Comparison of ENCODE assay signal across 8 cellular contexts in the genomic region with DNA sequence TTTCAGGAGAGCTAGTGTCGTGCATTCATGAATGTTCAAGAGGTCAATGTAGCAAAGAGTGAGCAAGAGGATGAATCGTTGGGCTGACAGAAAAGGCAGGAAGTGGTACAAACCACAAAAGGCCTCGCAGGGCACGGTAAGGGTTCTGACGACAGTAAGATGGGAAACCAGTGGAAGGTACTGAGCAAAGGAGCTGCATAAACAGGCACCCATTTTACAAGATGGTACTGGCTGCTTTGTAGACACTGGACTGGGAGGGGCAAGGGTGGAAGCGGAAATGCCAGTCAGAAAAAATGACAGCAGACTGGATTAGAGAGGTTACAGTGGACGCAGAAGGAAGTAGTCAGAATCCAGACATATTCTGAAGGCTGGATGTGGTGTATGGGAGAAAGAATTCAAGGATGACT.
DNase-seq lines count a peak whose midpoint lies in the region; ATAC-seq and TF ChIP-seq lines count a peak whose summit lies in the region.

No MANE protein-coding gene starts in this region.

- peak overlapping the region; percentile 36 for H3K4me3 Mint-ChIP-seq in activated CD4-positive, alpha-beta T cell treated with anti-CD3 and anti-CD28 coated beads for 36 hours
- no peak overlapping the region for H3K4me3 Mint-ChIP-seq in endothelial cell (ENCODE audit: unreplicated experiment)

- H3K27me3 Mint-ChIP-seq in activated CD4-positive, alpha-beta T cell treated with anti-CD3 and anti-CD28 coated beads for 36 hours = no peaks in the 10 kb centered on the region
- H3K27me3 Mint-ChIP-seq in endothelial cell (ENCODE audit: unreplicated experiment) = no peaks in the 10 kb centered on the region

- peaks cover 18% of the 10 kb centered on the region for H3K4me1 ChIP-seq in MM.1S (ENCODE audit: low read length)

- no peaks in the 10 kb centered on the region for H3K9me3 Mint-ChIP-seq in activated CD4-positive, alpha-beta T cell treated with anti-CD3 and anti-CD28 coated beads for 36 hours (ENCODE audit: low read depth)
- H3K9me3 Mint-ChIP-seq in endothelial cell (ENCODE audit: unreplicated experiment) = no peaks in the 10 kb centered on the region

- H3K9me3 ChIP-seq in MM.1S (replicated peaks; ENCODE audit: insufficient read depth, low read length) = no peaks in the 10 kb centered on the region

- peaks cover under 1% of the 10 kb centered on the region for H3K36me3 Mint-ChIP-seq in activated CD4-positive, alpha-beta T cell treated with anti-CD3 and anti-CD28 coated beads for 36 hours (ENCODE audit: low read depth)
- H3K36me3 Mint-ChIP-seq in endothelial cell (ENCODE audit: low read depth, unreplicated experiment) = no peaks in the 10 kb centered on the region

- TF ChIP-seq CTCF in GM10248 (IDR thresholded peaks at IDR 0.05; ENCODE audit: control extremely low read depth, extremely low read depth, low read depth, missing control alignments) (no peak), MM.1S (IDR thresholded peaks at IDR 0.05; ENCODE audit: low read length) (no peak), endothelial cell (IDR thresholded peaks at IDR 0.05; ENCODE audit: unreplicated experiment) (no peak), omental fat pad (IDR thresholded peaks at IDR 0.05) (no peak)

- H3K36me3 ChIP-seq in MM.1S (replicated peaks; ENCODE audit: insufficient read depth, low read length) = no peaks in the 10 kb centered on the region

- H4K20me1 ChIP-seq in MM.1S (ENCODE audit: insufficient read depth, low read length) = no peaks in the 10 kb centered on the region

- peaks cover 28% of the 10 kb centered on the region for H3K4me1 Mint-ChIP-seq in activated CD4-positive, alpha-beta T cell treated with anti-CD3 and anti-CD28 coated beads for 36 hours
- peaks cover 34% of the 10 kb centered on the region for H3K4me1 Mint-ChIP-seq in endothelial cell (ENCODE audit: unreplicated experiment)

- peaks cover 18% of the 10 kb centered on the region for H3F3A ChIP-seq in MM.1S (ENCODE audit: insufficient read depth, low read length)

- H3K4me3 ChIP-seq in MM.1S (ENCODE audit: low read length) = peak overlapping the region; percentile 13

- ATAC-seq in activated CD4-positive, alpha-beta T cell treated with anti-CD3 and anti-CD28 coated beads for 36 hours = peak; percentile 99
- no peak for ATAC-seq in omental fat pad (ENCODE audit: low FRiP score)

- no peaks in the 10 kb centered on the region for H3K27me3 ChIP-seq in MM.1S (replicated peaks; ENCODE audit: insufficient read depth, low read length)

- peak overlapping the region; percentile 91 for H3K27ac Mint-ChIP-seq in activated CD4-positive, alpha-beta T cell treated with anti-CD3 and anti-CD28 coated beads for 36 hours
- H3K27ac Mint-ChIP-seq in endothelial cell (ENCODE audit: unreplicated experiment) = peak overlapping the region; percentile 76

- H2AFZ ChIP-seq in MM.1S (ENCODE audit: low read length) = peak overlapping the region; percentile 71

- H3K4me2 ChIP-seq in MM.1S (ENCODE audit: low read depth, low read length) = peak overlapping the region; percentile 55

- H3K79me2 ChIP-seq in MM.1S (ENCODE audit: low read length) = no peaks in the 10 kb centered on the region

- peak overlapping the region; percentile 85 for H3K27ac ChIP-seq in MM.1S (ENCODE audit: low read length)

- intact Hi-C loops in activated CD4-positive, alpha-beta T cell treated with anti-CD3 and anti-CD28 coated beads for 36 hours (cut with DNase I, micrococcal nuclease) = loop anchor here (1.0 to 5.0 kb wide), 5 partner anchors 11 to 175 kb away; a partner anchor contains a TSS

- H3K9me2 ChIP-seq in MM.1S (replicated peaks; ENCODE audit: insufficient read depth, low read length) = no peaks in the 10 kb centered on the region

- CTCF ChIA-PET in GM10248 (lab: Yijun Ruan, JAX) = no interaction called here
- CTCF ChIA-PET in activated CD4-positive, alpha-beta T cell treated with anti-CD3 and anti-CD28 coated beads for 36 hours (lab: Charles Lee) = interaction anchor here (0.6 to 2.2 kb wide), 7 partner anchors 9 to 157 kb away, joined by 3 to 5 read pairs (median 4); no protein-coding TSS in a partner anchor

- DNase-seq in GM10248 (ENCODE audit: extremely low spot score) (peak; percentile 44), HCEC 1CT (peak; percentile 99), MM.1S (peak; percentile 98), endothelial cell (ENCODE audit: low spot score) (no peak), LoVo (ENCODE audit: low spot score) (no peak), omental fat pad (ENCODE audit: low spot score) (no peak)
- DNase-seq in activated CD4-positive, alpha-beta T cell treated with anti-CD3 and anti-CD28 coated beads for 36 hours = peak; percentile 84
- peak; percentile 1 to 37 (median 27) for DNase-seq in stimulated activated CD4-positive, alpha-beta T cell treated with anti-CD3 and anti-CD28 coated beads, Interleukin-1b, Interleukin-23, amount 100 ng/mL, for 24 hours (ENCODE audit: low read depth in 4 of 4, low spot score in 1 of 4)

- H3K9ac ChIP-seq in MM.1S (ENCODE audit: low read length) = peak overlapping the region; percentile 47

- POLR2A ChIA-PET in GM10248 (lab: Yijun Ruan, JAX) = no interaction called here
- POLR2A ChIA-PET in activated CD4-positive, alpha-beta T cell treated with anti-CD3 and anti-CD28 coated beads for 36 hours (lab: Charles Lee) = interaction anchor here (0.6 to 1.5 kb wide), 5 partner anchors 11 to 281 kb away, joined by 3 to 13 read pairs (median 4); no protein-coding TSS in a partner anchor

Comparison
In these comparisons a context has a peak if more than half of its experiments do, and no peak if none do; other contexts are left out.
1. DNase-seq: peak in GM10248 (single experiment), HCEC 1CT (single experiment), MM.1S (single experiment), activated CD4-positive, alpha-beta T cell treated with anti-CD3 and anti-CD28 coated beads for 36 hours (single experiment) and stimulated activated CD4-positive, alpha-beta T cell treated with anti-CD3 and anti-CD28 coated beads, Interleukin-1b, Interleukin-23, amount 100 ng/mL, for 24 hours (4 of 4); none in endothelial cell (single experiment), LoVo (single experiment) and omental fat pad (single experiment).